ENCODE assay signal across 17 cellular contexts in the genomic region with DNA sequence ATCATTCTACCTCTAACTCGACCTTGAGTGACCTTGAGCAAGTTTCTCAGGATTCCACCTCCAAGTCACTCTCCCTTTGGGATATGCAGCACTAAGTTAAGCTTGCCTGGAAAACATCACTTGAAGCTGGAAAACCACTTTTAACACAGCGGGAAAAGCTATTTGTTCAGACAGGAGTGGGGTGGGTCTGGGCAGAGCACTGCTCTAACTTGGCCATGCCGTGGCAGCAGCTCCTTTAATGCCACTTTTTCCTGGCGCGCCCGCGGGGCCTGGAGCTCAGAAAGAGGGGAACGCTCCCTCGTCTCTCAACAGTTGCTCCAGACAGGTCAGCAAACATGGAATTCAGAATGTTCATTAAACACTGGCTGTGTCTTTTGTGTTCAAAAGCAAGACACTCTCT. TPM values are rescaled to one million over a fixed set of nuclear protein-coding genes. Genes with fewer than 3 reads are reported as not detected.
DNase-seq lines count a peak whose midpoint lies in the region; ATAC-seq, FAIRE-seq and TF ChIP-seq lines count a peak whose summit lies in the region.
"Had no signal": no experiment of that assay in that cellular context is flagged by ENCODE, and none has a peak within 500 bp of the region (broad histone marks: within the 10 kb centered on the region; RNA-seq: fewer than 3 reads in every experiment).

No MANE protein-coding gene starts in this region.

- H3K4me3 Mint-ChIP-seq in GM23338 (no peak overlapping the region), glutamatergic neuron (ENCODE audit: unreplicated experiment) (no peak overlapping the region)

- no peak for ATAC-seq in GM23338
- ATAC-seq in HG03095 (IDR thresholded peaks at IDR 0.05; ENCODE audit: unreplicated experiment): no peak

- H3K79me2 ChIP-seq in GM23338 (replicated peaks; ENCODE audit: insufficient read depth): no peaks in the 10 kb centered on the region

- no peak overlapping the region for H3K4me3 ChIP-seq in GM23338
- no peak overlapping the region for H3K4me3 ChIP-seq in bronchial epithelial cell (ENCODE audit: low read depth, low read length)
- H3K4me3 ChIP-seq in stomach smooth muscle (ENCODE audit: low read length in 2 of 2): peak overlapping the region in 1 of 2 donors; percentile 44
- H3K4me3 ChIP-seq: HAP-1 had no signal

- TF ChIP-seq CTCF in GM23338 (conservative IDR thresholded peaks at IDR 0.05; ENCODE audit: low read depth in 2 of 2) (no peak), bronchial epithelial cell (IDR thresholded peaks at IDR 0.05; ENCODE audit: insufficient read depth, low read length, severe bottlenecking) (peak; percentile 10), glutamatergic neuron (IDR thresholded peaks at IDR 0.05; ENCODE audit: partially characterized antibody, unreplicated experiment) (no peak)

- no peak overlapping the region for H3K4me2 ChIP-seq in GM23338

- H3K27me3 ChIP-seq in GM23338 (ENCODE audit: insufficient read depth) (no peaks in the 10 kb centered on the region), bronchial epithelial cell (ENCODE audit: control insufficient read depth, insufficient read depth, low read length) (no peaks in the 10 kb centered on the region), stomach smooth muscle (ENCODE audit: control insufficient read depth in 1 of 2, insufficient read depth in 2 of 2, low read length in 2 of 2) (no peaks in the 10 kb centered on the region)

- no peaks in the 10 kb centered on the region for H3K9me3 ChIP-seq in stomach smooth muscle (ENCODE audit: control insufficient read depth in 2 of 2, low read length in 2 of 2)
- H3K9me3 ChIP-seq: HAP-1 had no signal

- H3K36me3 Mint-ChIP-seq in GM23338 (ENCODE audit: low read depth) (no peaks in the 10 kb centered on the region), glutamatergic neuron (ENCODE audit: unreplicated experiment) (no peaks in the 10 kb centered on the region)

- H3K27ac ChIP-seq in GM23338 (ENCODE audit: low read depth) (no peak overlapping the region), stomach smooth muscle (ENCODE audit: low read length) (peak overlapping the region; percentile 77)
- H3K27ac ChIP-seq: WERI-Rb-1 had no signal

- no peaks in the 10 kb centered on the region for H3F3A ChIP-seq in GM23338 (replicated peaks; ENCODE audit: low read depth)

- H3K4me1 ChIP-seq in GM23338 (ENCODE audit: insufficient read depth) (no peaks in the 10 kb centered on the region), stomach smooth muscle (ENCODE audit: control insufficient read depth, insufficient read depth, low read length) (peaks cover 45% of the 10 kb centered on the region)
- H3K4me1 ChIP-seq: HAP-1 had no signal

- DNase-seq in GM23338 (ENCODE audit: low spot score) (no peak), bronchial epithelial cell (ENCODE audit: low read depth) (no peak), midbrain (lab: John Stamatoyannopoulos, UW) (peak; percentile 16), T-helper 9 cell (no peak), glutamatergic neuron (no peak)
- DNase-seq in activated CD4-positive, alpha-beta T cell treated with anti-CD3 and anti-CD28 coated beads for 1 hour: no peak
- DNase-seq: activated effector memory CD4-positive, alpha-beta T cell treated with anti-CD3 and anti-CD28 coated beads, Interleukin-2, amount 50 U/mL, for 16 hours; DMS153; effector memory CD4-positive, alpha-beta T cell; NCI-H1436 treated with DMSO at 0.1 percent for 48 hours; NCI-H446 treated with DMSO at 0.1 percent for 48 hours; stimulated activated CD4-positive, alpha-beta T cell treated with anti-CD3 and anti-CD28 coated beads, Interleukin-4, amount 100 ng/mL, for 4 hours; WERI-Rb-1 had no signal

- no peaks in the 10 kb centered on the region for H3K9me3 Mint-ChIP-seq in GM23338
- peaks cover 9% of the 10 kb centered on the region for H3K9me3 Mint-ChIP-seq in glutamatergic neuron (ENCODE audit: unreplicated experiment)

- no peak overlapping the region for H2AFZ ChIP-seq in GM23338

- no peaks in the 10 kb centered on the region for H4K20me1 ChIP-seq in GM23338 (replicated peaks; ENCODE audit: insufficient read depth)

- H3K4me1 Mint-ChIP-seq in GM23338 (peaks cover 4% of the 10 kb centered on the region), glutamatergic neuron (ENCODE audit: low read depth, unreplicated experiment) (peaks cover 13% of the 10 kb centered on the region)

- H3K36me3 ChIP-seq in GM23338 (ENCODE audit: insufficient read depth): no peaks in the 10 kb centered on the region
- H3K36me3 ChIP-seq in bronchial epithelial cell (ENCODE audit: control insufficient read depth, insufficient read depth, low read length): peaks cover 7% of the 10 kb centered on the region
- no peaks in the 10 kb centered on the region for H3K36me3 ChIP-seq in stomach smooth muscle (ENCODE audit: control insufficient read depth in 2 of 2, insufficient read depth in 2 of 2, low read length in 2 of 2)
- H3K36me3 ChIP-seq: HAP-1, WERI-Rb-1 had no signal

- H3K9me2 ChIP-seq in GM23338 (ENCODE audit: insufficient read depth): no peaks in the 10 kb centered on the region

- peak overlapping the region; percentile 21 to 58 for H3K9ac ChIP-seq in stomach smooth muscle (ENCODE audit: low read length in 2 of 2)

- H3K27ac Mint-ChIP-seq in GM23338: peak overlapping the region; percentile 80; the same call in 1 of the 2 replicates
- H3K27ac Mint-ChIP-seq in glutamatergic neuron (ENCODE audit: unreplicated experiment): no peak overlapping the region

- FAIRE-seq in bronchial epithelial cell (lab: Jason Lieb, UNC): no peak

- H3K27me3 Mint-ChIP-seq in GM23338 (ENCODE audit: insufficient read depth, low read depth, poor library complexity) (peaks cover 3% of the 10 kb centered on the region), glutamatergic neuron (ENCODE audit: unreplicated experiment) (peaks cover 4% of the 10 kb centered on the region)

TF ChIP-seq in GM23338, 12 proteins besides CTCF, POLR2A, EP300 and RAD21:
- TF ChIP-seq EZH2 (IDR thresholded peaks at IDR 0.05; ENCODE audit: low read depth, unreplicated experiment): no peak
- TF ChIP-seq CREB1 (CRISPR knock-in tag; IDR thresholded peaks at IDR 0.05; ENCODE audit: low read depth): no peak
- TF ChIP-seq, protein P1, sequence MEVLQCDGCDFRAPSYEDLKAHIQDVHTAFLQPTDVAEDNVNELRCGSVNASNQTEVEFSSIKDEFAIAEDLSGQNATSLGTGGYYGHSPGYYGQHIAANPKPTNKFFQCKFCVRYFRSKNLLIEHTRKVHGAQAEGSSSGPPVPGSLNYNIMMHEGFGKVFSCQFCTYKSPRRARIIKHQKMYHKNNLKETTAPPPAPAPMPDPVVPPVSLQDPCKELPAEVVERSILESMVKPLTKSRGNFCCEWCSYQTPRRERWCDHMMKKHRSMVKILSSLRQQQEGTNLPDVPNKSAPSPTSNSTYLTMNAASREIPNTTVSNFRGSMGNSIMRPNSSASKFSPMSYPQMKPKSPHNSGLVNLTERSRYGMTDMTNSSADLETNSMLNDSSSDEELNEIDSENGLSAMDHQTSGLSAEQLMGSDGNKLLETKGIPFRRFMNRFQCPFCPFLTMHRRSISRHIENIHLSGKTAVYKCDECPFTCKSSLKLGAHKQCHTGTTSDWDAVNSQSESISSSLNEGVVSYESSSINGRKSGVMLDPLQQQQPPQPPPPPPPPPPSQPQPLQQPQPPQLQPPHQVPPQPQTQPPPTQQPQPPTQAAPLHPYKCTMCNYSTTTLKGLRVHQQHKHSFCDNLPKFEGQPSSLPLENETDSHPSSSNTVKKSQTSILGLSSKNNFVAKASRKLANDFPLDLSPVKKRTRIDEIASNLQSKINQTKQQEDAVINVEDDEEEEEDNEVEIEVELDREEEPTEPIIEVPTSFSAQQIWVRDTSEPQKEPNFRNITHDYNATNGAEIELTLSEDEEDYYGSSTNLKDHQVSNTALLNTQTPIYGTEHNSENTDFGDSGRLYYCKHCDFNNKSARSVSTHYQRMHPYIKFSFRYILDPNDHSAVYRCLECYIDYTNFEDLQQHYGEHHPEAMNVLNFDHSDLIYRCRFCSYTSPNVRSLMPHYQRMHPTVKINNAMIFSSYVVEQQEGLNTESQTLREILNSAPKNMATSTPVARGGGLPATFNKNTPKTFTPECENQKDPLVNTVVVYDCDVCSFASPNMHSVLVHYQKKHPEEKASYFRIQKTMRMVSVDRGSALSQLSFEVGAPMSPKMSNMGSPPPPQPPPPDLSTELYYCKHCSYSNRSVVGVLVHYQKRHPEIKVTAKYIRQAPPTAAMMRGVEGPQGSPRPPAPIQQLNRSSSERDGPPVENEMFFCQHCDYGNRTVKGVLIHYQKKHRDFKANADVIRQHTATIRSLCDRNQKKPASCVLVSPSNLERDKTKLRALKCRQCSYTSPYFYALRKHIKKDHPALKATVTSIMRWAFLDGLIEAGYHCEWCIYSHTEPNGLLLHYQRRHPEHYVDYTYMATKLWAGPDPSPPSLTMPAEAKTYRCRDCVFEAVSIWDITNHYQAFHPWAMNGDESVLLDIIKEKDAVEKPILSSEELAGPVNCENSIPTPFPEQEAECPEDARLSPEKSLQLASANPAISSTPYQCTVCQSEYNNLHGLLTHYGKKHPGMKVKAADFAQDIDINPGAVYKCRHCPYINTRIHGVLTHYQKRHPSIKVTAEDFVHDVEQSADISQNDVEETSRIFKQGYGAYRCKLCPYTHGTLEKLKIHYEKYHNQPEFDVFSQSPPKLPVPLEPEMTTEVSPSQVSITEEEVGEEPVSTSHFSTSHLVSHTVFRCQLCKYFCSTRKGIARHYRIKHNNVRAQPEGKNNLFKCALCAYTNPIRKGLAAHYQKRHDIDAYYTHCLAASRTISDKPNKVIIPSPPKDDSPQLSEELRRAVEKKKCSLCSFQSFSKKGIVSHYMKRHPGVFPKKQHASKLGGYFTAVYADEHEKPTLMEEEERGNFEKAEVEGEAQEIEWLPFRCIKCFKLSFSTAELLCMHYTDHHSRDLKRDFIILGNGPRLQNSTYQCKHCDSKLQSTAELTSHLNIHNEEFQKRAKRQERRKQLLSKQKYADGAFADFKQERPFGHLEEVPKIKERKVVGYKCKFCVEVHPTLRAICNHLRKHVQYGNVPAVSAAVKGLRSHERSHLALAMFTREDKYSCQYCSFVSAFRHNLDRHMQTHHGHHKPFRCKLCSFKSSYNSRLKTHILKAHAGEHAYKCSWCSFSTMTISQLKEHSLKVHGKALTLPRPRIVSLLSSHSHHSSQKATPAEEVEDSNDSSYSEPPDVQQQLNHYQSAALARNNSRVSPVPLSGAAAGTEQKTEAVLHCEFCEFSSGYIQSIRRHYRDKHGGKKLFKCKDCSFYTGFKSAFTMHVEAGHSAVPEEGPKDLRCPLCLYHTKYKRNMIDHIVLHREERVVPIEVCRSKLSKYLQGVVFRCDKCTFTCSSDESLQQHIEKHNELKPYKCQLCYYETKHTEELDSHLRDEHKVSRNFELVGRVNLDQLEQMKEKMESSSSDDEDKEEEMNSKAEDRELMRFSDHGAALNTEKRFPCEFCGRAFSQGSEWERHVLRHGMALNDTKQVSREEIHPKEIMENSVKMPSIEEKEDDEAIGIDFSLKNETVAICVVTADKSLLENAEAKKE (CRISPR knock-in tag; IDR thresholded peaks at IDR 0.05): no peak
- TF ChIP-seq NANOG (IDR thresholded peaks at IDR 0.05; ENCODE audit: borderline replicate concordance): no peak
- TF ChIP-seq POLR2AphosphoS5 (IDR thresholded peaks at IDR 0.05; ENCODE audit: low read depth): no peak

RNA-seq across cellular contexts. Expression of a gene that starts 35.4 kb away (rescaled TPM):
- total RNA-seq in GM23338 (2014; rRNA removed; shearing (Covaris generic)): 4.5 TPM in 2 replicates
- 1.5 and 1.9 TPM in 2 replicates for polyA plus RNA-seq in GM23338 (2016; fragmentation: Nextera tagmentation; extraction: Ambion mirVana)
- total RNA-seq in bronchial epithelial cell (114 and 137 TPM in 2 replicates), glutamatergic neuron (ENCODE audit: unreplicated experiment) (12.8 TPM)
- total RNA-seq: activated CD8-positive, alpha-beta memory T cell treated with anti-CD3 and anti-CD28 coated beads for 36 hours had no signal
